ENCODE assay signal across 14 cellular contexts in the genomic region with DNA sequence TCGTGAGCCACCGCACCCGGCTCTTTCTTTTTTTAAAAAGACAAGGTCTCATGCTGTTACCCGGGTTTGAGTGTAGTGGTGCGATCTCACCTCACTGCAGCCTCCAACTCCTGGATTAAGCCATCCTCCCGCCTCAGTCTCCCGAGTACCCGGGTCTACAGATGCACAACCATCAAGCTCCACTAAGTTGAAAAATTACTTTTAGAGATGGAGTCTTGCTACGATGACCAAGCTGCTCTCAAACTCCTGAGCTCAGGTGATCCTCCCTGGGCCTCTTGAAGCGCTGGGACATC. TPM values are rescaled to one million over a fixed set of nuclear protein-coding genes. Genes with fewer than 3 reads are reported as not detected.
DNase-seq lines count a peak whose midpoint lies in the region; ATAC-seq, FAIRE-seq and TF ChIP-seq lines count a peak whose summit lies in the region.
"Had no signal": no experiment of that assay in that cellular context is flagged by ENCODE, and none has a peak within 500 bp of the region (broad histone marks: within the 10 kb centered on the region; RNA-seq: fewer than 3 reads in every experiment).

No MANE protein-coding gene starts in this region.

- intact Hi-C loops in left ventricle myocardium inferior (cut with micrococcal nuclease), result no loop called here
- intact Hi-C loops in left cardiac atrium (cut with DNase I), result loop anchor here in 1 of 2 donors (10.0 kb wide), 1 partner anchor 55 kb away; no protein-coding TSS in a partner anchor
- intact Hi-C loops in right lobe of liver (cut with DNase I), result no loop called here
- intact Hi-C loops in testis (cut with DNase I; ENCODE audit: low total_unique reads), result loop anchor here (10.0 kb wide), 1 partner anchor 55 kb away; no protein-coding TSS in a partner anchor
- intact Hi-C loops in stomach (cut with DNase I; ENCODE audit: low total_unique reads), result loop anchor here (10.0 kb wide), 1 partner anchor 65 kb away; a partner anchor contains a TSS
- intact Hi-C loops in kidney (cut with DNase I), result loop anchor here (10.0 kb wide), 1 partner anchor 55 kb away; no protein-coding TSS in a partner anchor

- TF ChIP-seq POLR2A in right lobe of liver (IDR thresholded peaks at IDR 0.05), result no peak
- TF ChIP-seq POLR2A in testis (IDR thresholded peaks at IDR 0.05), result no peak
- TF ChIP-seq POLR2A in stomach (IDR thresholded peaks at IDR 0.05), result no peak

- H3K4me1 Mint-ChIP-seq in activated CD4-positive, alpha-beta memory T cell treated with anti-CD3 and anti-CD28 coated beads, Interleukin-2, amount 10 ng/mL, durations not matched to agents 7 days and 5 days, result peaks cover 53% of the 10 kb centered on the region

- in situ Hi-C loops in ACHN (cut with HindIII; ENCODE audit: low pct_ligation_motif_present, low pct_unique_long_range_greater_than_20kb, low sequenced_read_pairs), result no loop called here

- TF ChIP-seq EP300 in stomach (IDR thresholded peaks at IDR 0.05), result no peak

- no peak overlapping the region for H3K27ac Mint-ChIP-seq in activated CD4-positive, alpha-beta memory T cell treated with anti-CD3 and anti-CD28 coated beads, Interleukin-2, amount 10 ng/mL, durations not matched to agents 7 days and 5 days
- H3K27ac Mint-ChIP-seq: neural progenitor cell had no signal

- H3K27me3 Mint-ChIP-seq in activated CD4-positive, alpha-beta memory T cell treated with anti-CD3 and anti-CD28 coated beads, Interleukin-2, amount 10 ng/mL, durations not matched to agents 7 days and 5 days, result no peaks in the 10 kb centered on the region

- peaks cover 73% of the 10 kb centered on the region for H3K4me1 ChIP-seq in left ventricle myocardium inferior
- peaks cover 0 to 28% (median 10%) of the 10 kb centered on the region in 4 donors for H3K4me1 ChIP-seq in right lobe of liver
- H3K4me1 ChIP-seq in testis, result peaks cover 27% of the 10 kb centered on the region
- peaks cover 33 to 63% (median 51%) of the 10 kb centered on the region in 4 donors for H3K4me1 ChIP-seq in stomach
- H3K4me1 ChIP-seq in kidney (ENCODE audit: control insufficient read depth in 1 of 2, insufficient read depth in 1 of 2, low read depth in 1 of 2, low read length in 2 of 2), result peaks cover 8 to 21% of the 10 kb centered on the region in 2 donors

- H3K4me3 ChIP-seq in left ventricle myocardium inferior (peak overlapping the region; percentile 100), right lobe of liver (no peak overlapping the region), testis (no peak overlapping the region), stomach (peak overlapping the region in 2 of 4 donors; percentile 92 to 98), kidney (ENCODE audit: low read length in 2 of 2) (peak overlapping the region in 1 of 2 donors; percentile 100)

- DNase-seq in left ventricle myocardium inferior (no peak), left cardiac atrium (no peak), right lobe of liver (peak in 2 of 3 donors; percentile 27 to 32), testis (peak; percentile 10), stomach (no peak), kidney (no peak), ACHN (no peak)
- DNase-seq in activated CD4-positive, alpha-beta memory T cell treated with anti-CD3 and anti-CD28 coated beads, Interleukin-2, amount 10 ng/mL, durations not matched to agents 7 days and 5 days, result no peak
- DNase-seq: GOT3, Kasumi-1, NCI-H510A treated with DMSO at 0.1 percent for 48 hours, substantia nigra had no signal

- H3K9ac ChIP-seq in kidney (ENCODE audit: low read length in 2 of 2), result no peak overlapping the region
- H3K9ac ChIP-seq: neural progenitor cell had no signal

- H3K27me3 ChIP-seq in left ventricle myocardium inferior (ENCODE audit: low read depth), result no peaks in the 10 kb centered on the region
- no peaks in the 10 kb centered on the region for H3K27me3 ChIP-seq in right lobe of liver
- H3K27me3 ChIP-seq in testis, result no peaks in the 10 kb centered on the region
- no peaks in the 10 kb centered on the region for H3K27me3 ChIP-seq in stomach
- H3K27me3 ChIP-seq: neural progenitor cell had no signal

- H3K36me3 Mint-ChIP-seq in activated CD4-positive, alpha-beta memory T cell treated with anti-CD3 and anti-CD28 coated beads, Interleukin-2, amount 10 ng/mL, durations not matched to agents 7 days and 5 days (ENCODE audit: low read depth), result peaks cover 56% of the 10 kb centered on the region

- peak overlapping the region; percentile 56 for H3K4me3 Mint-ChIP-seq in activated CD4-positive, alpha-beta memory T cell treated with anti-CD3 and anti-CD28 coated beads, Interleukin-2, amount 10 ng/mL, durations not matched to agents 7 days and 5 days

- no peak for ATAC-seq in left cardiac atrium
- no peak for ATAC-seq in right lobe of liver
- ATAC-seq: esophagus mucosa had no signal

- no peak for FAIRE-seq in kidney (lab: Jason Lieb, UNC)

- H3K27ac ChIP-seq in left ventricle myocardium inferior (replicated peaks) (no peak overlapping the region), right lobe of liver (no peak overlapping the region), testis (no peak overlapping the region), stomach (no peak overlapping the region), kidney (ENCODE audit: low read depth in 2 of 2, low read length in 2 of 2) (no peak overlapping the region)
- H3K27ac ChIP-seq: neural progenitor cell had no signal

- H3K36me3 ChIP-seq in left ventricle myocardium inferior (peaks cover 65% of the 10 kb centered on the region), right lobe of liver (peaks cover 16 to 56% (median 43%) of the 10 kb centered on the region in 4 donors), testis (ENCODE audit: low read depth, missing control alignments) (no peaks in the 10 kb centered on the region), stomach (peaks cover 56 to 60% (median 60%) of the 10 kb centered on the region in 4 donors), kidney (ENCODE audit: control insufficient read depth in 1 of 2, insufficient read depth in 2 of 2, low read length in 2 of 2) (peaks cover 39 to 57% of the 10 kb centered on the region in 2 donors)

- no peaks in the 10 kb centered on the region for H3K9me3 ChIP-seq in left ventricle myocardium inferior (replicated peaks)
- H3K9me3 ChIP-seq in right lobe of liver, result no peaks in the 10 kb centered on the region
- no peaks in the 10 kb centered on the region for H3K9me3 ChIP-seq in testis
- H3K9me3 ChIP-seq in stomach, result no peaks in the 10 kb centered on the region
- H3K9me3 ChIP-seq in kidney (ENCODE audit: control insufficient read depth in 1 of 2, low read length in 2 of 2), result no peaks in the 10 kb centered on the region

- CTCF ChIA-PET in activated CD4-positive, alpha-beta memory T cell treated with anti-CD3 and anti-CD28 coated beads, Interleukin-2, amount 10 ng/mL, durations not matched to agents 7 days and 5 days (lab: Charles Lee), result no interaction called here

- POLR2A ChIA-PET in activated CD4-positive, alpha-beta memory T cell treated with anti-CD3 and anti-CD28 coated beads, Interleukin-2, amount 10 ng/mL, durations not matched to agents 7 days and 5 days (lab: Charles Lee), result no interaction called here

- 94% methylated on average over 8 of the region's 10 CpGs for WGBS in right lobe of liver (ENCODE audit: insufficient coverage, low coverage, low lambda C conversion rate, missing lambda C conversion rate)
- WGBS in testis, 2 donors, result 92 to 95% methylated on average over 10 of the region's 10 CpGs
- WGBS in stomach, 5 donors, result 83 to 93% (median 84%) methylated on average over 10 of the region's 10 CpGs

- H3K9me3 Mint-ChIP-seq in activated CD4-positive, alpha-beta memory T cell treated with anti-CD3 and anti-CD28 coated beads, Interleukin-2, amount 10 ng/mL, durations not matched to agents 7 days and 5 days, result no peaks in the 10 kb centered on the region
- H3K9me3 Mint-ChIP-seq: neural progenitor cell had no signal

- TF ChIP-seq CTCF in left ventricle myocardium inferior (IDR thresholded peaks at IDR 0.05; ENCODE audit: borderline replicate concordance) (no peak), right lobe of liver (IDR thresholded peaks at IDR 0.05) (no peak), testis (IDR thresholded peaks at IDR 0.05) (no peak), stomach (IDR thresholded peaks at IDR 0.05) (no peak), kidney (IDR thresholded peaks at IDR 0.05; ENCODE audit: borderline replicate concordance, extremely low read depth, insufficient read depth) (no peak)

RNA-seq across cellular contexts. Expression of a gene that starts 2.0 kb away (rescaled TPM):
- total RNA-seq in left ventricle myocardium inferior (158 TPM), left cardiac atrium (100 to 1,000 TPM; 171 to 206 TPM), right lobe of liver (10 to 100 TPM; 44.3 to 87.8 (median 57.0) TPM), testis (100 to 1,000 TPM; 171 to 293 TPM), stomach (100 to 1,000 TPM; 119 to 707 (median 391) TPM), kidney (357 TPM)
- 100 to 1,000 TPM; 249 to 255 TPM for total RNA-seq in activated CD4-positive, alpha-beta memory T cell treated with anti-CD3 and anti-CD28 coated beads, Interleukin-2, amount 10 ng/mL, durations not matched to agents 7 days and 5 days
- polyA plus RNA-seq in testis (ENCODE audit: insufficient read depth, low read depth, low replicate concordance) (157 TPM), stomach (100 to 1,000 TPM; 416 to 606 (median 518) TPM), kidney (ENCODE audit: insufficient read depth, low read depth, low replicate concordance) (654 TPM)

RNA-seq across cellular contexts. Expression of a gene that starts 53.4 kb away (rescaled TPM):
- total RNA-seq in left ventricle myocardium inferior (6.9 TPM), left cardiac atrium (1 to 10 TPM; 8.0 to 9.9 TPM), right lobe of liver (1 to 10 TPM in 1 of 6 experiments, under 1 TPM in 5; 0.42 to 1.7 (median 0.69) TPM), testis (1 to 10 TPM; 4.6 to 5.5 TPM), stomach (10 to 100 TPM in 1 of 5 donors, 1 to 10 TPM in 3, not detected in 1; 2.4 to 10.1 (median 3.2) TPM), kidney (4.6 TPM)
- 10 to 100 TPM; 35.2 to 35.4 TPM for total RNA-seq in activated CD4-positive, alpha-beta memory T cell treated with anti-CD3 and anti-CD28 coated beads, Interleukin-2, amount 10 ng/mL, durations not matched to agents 7 days and 5 days
- polyA plus RNA-seq in testis (ENCODE audit: insufficient read depth, low read depth, low replicate concordance) (3.4 TPM), stomach (1 to 10 TPM; 4.5 to 6.4 (median 6.1) TPM), kidney (ENCODE audit: insufficient read depth, low read depth, low replicate concordance) (10.2 TPM)

Comparison
In these comparisons a context has a peak if more than half of its experiments do, and no peak if none do; other contexts are left out.
1. DNase-seq: peak in right lobe of liver (2 of 3) and testis (single experiment); none in left ventricle myocardium inferior (single experiment), left cardiac atrium (single experiment), activated CD4-positive, alpha-beta memory T cell treated with anti-CD3 and anti-CD28 coated beads, Interleukin-2, amount 10 ng/mL, durations not matched to agents 7 days and 5 days (single experiment), stomach (single experiment), kidney (single experiment) and ACHN (single experiment).
2. intact Hi-C loops: an anchor here in testis (10.0 kb wide), stomach (10.0 kb wide) and kidney (10.0 kb wide); none called in left ventricle myocardium inferior and right lobe of liver.